12 cellular contexts compared by ENCODE assay signal in genomic region chr12:80044694-80045046, GRCh38. TPM values are rescaled to one million over a fixed set of nuclear protein-coding genes. Genes with fewer than 3 reads are reported as not detected.
DNase-seq lines count a peak whose midpoint lies in the region; ATAC-seq and TF ChIP-seq lines count a peak whose summit lies in the region.
"Had no signal": no experiment of that assay in that cellular context is flagged by ENCODE, and none has a peak within 500 bp of the region (broad histone marks: within the 10 kb centered on the region; RNA-seq: fewer than 3 reads in every experiment).

No MANE protein-coding gene starts in this region.

- CTCF ChIA-PET in CD8-positive, alpha-beta memory T cell (lab: Charles Lee), result no interaction called here

- H3K27me3 ChIP-seq in CD8-positive, alpha-beta memory T cell (ENCODE audit: insufficient read depth, low read length, poor library complexity, severe bottlenecking), result no peaks in the 10 kb centered on the region
- H3K27me3 ChIP-seq: adrenal gland had no signal

- H3K4me3 Mint-ChIP-seq in CD8-positive, alpha-beta memory T cell, result no peak overlapping the region
- H3K4me3 Mint-ChIP-seq: activated CD4-positive, alpha-beta T cell treated with anti-CD3 and anti-CD28 coated beads, Interleukin-2, amount 10 ng/mL, durations not matched to agents 7 days and 5 days; naive thymus-derived CD8-positive, alpha-beta T cell had no signal

- peaks cover 0 to 4% (median 0%) of the 10 kb centered on the region in 3 donors for H3K36me3 Mint-ChIP-seq in CD8-positive, alpha-beta memory T cell
- H3K36me3 Mint-ChIP-seq: naive thymus-derived CD8-positive, alpha-beta T cell had no signal

- H3K27me3 Mint-ChIP-seq in CD8-positive, alpha-beta memory T cell, result peaks cover 3 to 24% of the 10 kb centered on the region in 2 donors

- ATAC-seq in GM18498 (IDR thresholded peaks at IDR 0.05; ENCODE audit: unreplicated experiment), result no peak
- ATAC-seq: naive thymus-derived CD8-positive, alpha-beta T cell had no signal

- H3K9me3 ChIP-seq in CD8-positive, alpha-beta memory T cell (ENCODE audit: low read length), result no peaks in the 10 kb centered on the region
- H3K9me3 ChIP-seq: adrenal gland had no signal

- H3K27ac ChIP-seq in CD8-positive, alpha-beta memory T cell (ENCODE audit: low read depth, low read length), result no peak overlapping the region
- H3K27ac ChIP-seq: adrenal gland had no signal

- DNase-seq in GM13977 (ENCODE audit: low spot score), result peak; percentile 8
- peak; percentile 86 for DNase-seq in HS-27A (ENCODE audit: low read depth)
- DNase-seq in choroid plexus epithelial cell (ENCODE audit: low read depth), result peak; percentile 82
- peak; percentile 54 for DNase-seq in skeletal muscle cell (ENCODE audit: low read depth)
- DNase-seq in activated T-cell treated with anti-CD3 and anti-CD28 coated beads for 4 hours, result no peak
- DNase-seq in CD8-positive, alpha-beta memory T cell, result no peak
- no peak for DNase-seq in GF-D8 (lab: John Stamatoyannopoulos, UW)
- DNase-seq: activated CD4-positive, alpha-beta T cell treated with anti-CD3 and anti-CD28 coated beads, Interleukin-2, amount 10 ng/mL, durations not matched to agents 7 days and 5 days; naive thymus-derived CD8-positive, alpha-beta T cell; NCI-H1694 had no signal

- TF ChIP-seq CTCF in GM13977 (IDR thresholded peaks at IDR 0.05; ENCODE audit: extremely low read depth, insufficient read depth, missing control alignments) (no peak), choroid plexus epithelial cell (conservative IDR thresholded peaks at IDR 0.05; ENCODE audit: low read depth, low read length) (no peak)

- H3K4me1 Mint-ChIP-seq in CD8-positive, alpha-beta memory T cell, result peaks cover 0 to 5% (median 3%) of the 10 kb centered on the region in 3 donors
- H3K4me1 Mint-ChIP-seq: activated CD4-positive, alpha-beta T cell treated with anti-CD3 and anti-CD28 coated beads, Interleukin-2, amount 10 ng/mL, durations not matched to agents 7 days and 5 days had no signal

- in situ Hi-C loops in GM13977 (cut with MboI; ENCODE audit: low pct_unique_long_range_greater_than_20kb, low sequenced_read_pairs, unreplicated experiment), result no loop called here

- H3K36me3 ChIP-seq in CD8-positive, alpha-beta memory T cell (ENCODE audit: insufficient read depth, low read length), result no peaks in the 10 kb centered on the region
- H3K36me3 ChIP-seq: adrenal gland had no signal

- H3K27ac Mint-ChIP-seq in CD8-positive, alpha-beta memory T cell, result no peak overlapping the region
- H3K27ac Mint-ChIP-seq: activated CD4-positive, alpha-beta T cell treated with anti-CD3 and anti-CD28 coated beads, Interleukin-2, amount 10 ng/mL, durations not matched to agents 7 days and 5 days; naive thymus-derived CD8-positive, alpha-beta T cell had no signal

- no peaks in the 10 kb centered on the region for H3K9me3 Mint-ChIP-seq in CD8-positive, alpha-beta memory T cell
- H3K9me3 Mint-ChIP-seq: activated CD4-positive, alpha-beta T cell treated with anti-CD3 and anti-CD28 coated beads, Interleukin-2, amount 10 ng/mL, durations not matched to agents 7 days and 5 days had no signal

- POLR2A ChIA-PET in CD8-positive, alpha-beta memory T cell (lab: Charles Lee), result no interaction called here

- H3K4me1 ChIP-seq in CD8-positive, alpha-beta memory T cell (ENCODE audit: insufficient read depth, low read length), result no peaks in the 10 kb centered on the region
- H3K4me1 ChIP-seq: adrenal gland had no signal

- H3K4me3 ChIP-seq in choroid plexus epithelial cell (ENCODE audit: low read depth, low read length) (no peak overlapping the region), skeletal muscle cell (ENCODE audit: low read depth, low read length) (no peak overlapping the region)
- no peak overlapping the region for H3K4me3 ChIP-seq in CD8-positive, alpha-beta memory T cell (ENCODE audit: low read length)
- H3K4me3 ChIP-seq: adrenal gland had no signal

RNA-seq across cellular contexts. Expression of gene OTOGL, which starts 54.7 kb away (rescaled TPM):
- total RNA-seq in CD8-positive, alpha-beta memory T cell, result not detected
- not detected for polyA plus RNA-seq in CD8-positive, alpha-beta memory T cell
- total RNA-seq: activated CD4-positive, alpha-beta T cell treated with anti-CD3 and anti-CD28 coated beads, Interleukin-2, amount 10 ng/mL, durations not matched to agents 7 days and 5 days; naive thymus-derived CD8-positive, alpha-beta T cell had no signal
- polyA plus RNA-seq: naive thymus-derived CD8-positive, alpha-beta T cell had no signal

Comparison
In these comparisons a context has a peak if more than half of its experiments do, and no peak if none do; other contexts are left out.
1. DNase-seq: peak in GM13977 (single experiment), HS-27A (single experiment), choroid plexus epithelial cell (single experiment) and skeletal muscle cell (single experiment); none in activated T-cell treated with anti-CD3 and anti-CD28 coated beads for 4 hours (single experiment), CD8-positive, alpha-beta memory T cell (0 of 5) and GF-D8 (single experiment).